In the genomic region with DNA sequence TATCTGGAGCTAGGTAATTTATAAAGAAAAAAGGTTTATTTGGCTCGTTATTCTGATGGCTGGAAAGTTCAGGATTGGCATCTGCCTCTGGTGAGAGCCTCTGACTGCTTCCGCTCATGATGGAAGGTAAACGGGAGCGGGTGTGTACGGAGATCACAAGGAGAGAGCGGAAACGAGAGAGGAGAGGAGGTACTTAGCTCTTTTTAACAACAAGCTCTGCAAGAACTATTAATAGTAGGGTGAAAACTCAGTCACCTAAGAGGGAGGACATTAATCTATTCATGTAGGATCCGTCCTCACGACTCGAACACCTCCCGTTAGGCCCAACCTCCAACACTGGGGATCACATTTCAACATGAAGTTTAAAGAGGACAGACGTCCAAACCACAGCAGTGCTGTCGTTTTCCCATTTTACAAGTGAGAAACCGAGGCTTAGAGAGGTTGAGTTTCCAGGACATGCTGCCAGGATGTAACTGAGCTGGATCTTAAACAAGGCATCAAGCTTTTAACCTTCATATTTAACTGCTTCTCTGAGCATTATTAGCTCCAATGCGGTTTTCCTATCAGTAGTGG, we compare ENCODE assay signal across 15 cellular contexts.
"Had no signal": no experiment of that assay in that cellular context is flagged by ENCODE, and none has a peak within 500 bp of the region (broad histone marks: within the 10 kb centered on the region; RNA-seq: fewer than 3 reads in every experiment).

No MANE protein-coding gene starts in this region.

- H3K9me3 ChIP-seq: ascending aorta, colonic mucosa, esophagus squamous epithelium, tibial artery, uterus had no signal

- H3K27me3 ChIP-seq: ascending aorta, colonic mucosa, esophagus squamous epithelium, tibial artery, uterus had no signal

- H3K4me1 ChIP-seq: ascending aorta, colonic mucosa, uterus had no signal

- H3K27ac ChIP-seq: ascending aorta, colonic mucosa, esophagus squamous epithelium, tibial artery, uterus, VCaP had no signal

- H3K4me3 ChIP-seq: ascending aorta, colonic mucosa, esophagus squamous epithelium, tibial artery, uterus had no signal

- ATAC-seq: activated CD4-positive, alpha-beta T cell treated with anti-CD3 and anti-CD28 coated beads for 36 hours; activated CD8-positive, alpha-beta T cell treated with anti-CD3 and anti-CD28 coated beads, Interleukin-2, amount 10 ng/mL, durations not matched to agents 7 days and 5 days; activated naive CD8-positive, alpha-beta T cell treated with anti-CD3 and anti-CD28 coated beads, Interleukin-2, amount 50 U/mL, for 24 hours; left colon had no signal

- DNase-seq: activated CD4-positive, alpha-beta T cell treated with anti-CD3 and anti-CD28 coated beads for 36 hours; activated CD8-positive, alpha-beta memory T cell treated with anti-CD3 and anti-CD28 coated beads, Interleukin-2, amount 50 U/mL, for 48 hours; activated CD8-positive, alpha-beta T cell treated with anti-CD3 and anti-CD28 coated beads, Interleukin-2, amount 10 ng/mL, durations not matched to agents 7 days and 5 days; activated naive CD4-positive, alpha-beta T cell; activated naive CD8-positive, alpha-beta T cell treated with anti-CD3 and anti-CD28 coated beads, Interleukin-2, amount 50 U/mL, for 24 hours; colonic mucosa; esophagus squamous epithelium; foreskin fibroblast; head of caudate nucleus; left colon; small intestine; tibial artery; uterus had no signal

- H3K36me3 ChIP-seq: ascending aorta, colonic mucosa, esophagus squamous epithelium, tibial artery, uterus had no signal
